ENCODE assay signal across 1 cellular context in the genomic region with DNA sequence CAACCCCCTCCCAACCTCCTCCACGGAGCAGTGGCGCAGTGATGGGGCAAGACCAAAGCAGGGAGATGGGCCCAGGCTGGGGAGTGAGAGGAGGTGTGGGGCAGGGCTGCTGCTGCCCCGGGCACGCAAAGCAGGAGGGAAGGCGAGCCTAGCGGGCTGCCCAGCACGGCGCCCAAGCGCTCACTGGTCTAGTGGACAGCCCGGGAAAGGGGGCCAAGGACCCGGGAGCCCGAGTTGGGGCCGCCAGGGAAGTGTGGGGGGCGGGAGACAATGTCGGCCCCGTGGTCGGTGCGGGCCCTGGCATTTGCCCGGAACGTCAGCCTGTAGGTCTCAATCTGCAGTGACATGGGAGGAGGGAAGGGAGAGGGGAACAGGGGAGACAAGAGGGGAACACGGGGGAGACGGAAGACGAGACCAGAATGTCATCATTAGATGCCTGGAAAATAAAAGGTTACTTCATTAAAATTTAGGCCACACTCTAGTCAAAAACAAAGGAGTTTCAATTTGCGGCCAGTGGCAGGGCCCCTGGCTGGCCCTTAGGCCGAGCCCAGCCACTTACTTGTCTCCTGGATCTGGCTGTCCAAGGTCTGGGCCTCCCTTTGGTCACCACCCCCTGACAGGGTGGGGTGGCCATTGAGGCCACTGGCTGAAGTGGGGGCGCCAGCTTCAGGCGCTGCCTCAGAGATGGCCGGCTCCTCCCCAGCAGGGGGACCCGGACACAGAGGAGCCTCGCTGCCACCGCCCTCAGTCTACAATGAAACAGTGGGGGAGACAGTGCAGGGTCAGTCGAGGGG.
A peak's percentile ranks its signal among the peaks of the same experiment; 100 is the strongest.
TF ChIP-seq lines count a peak whose summit lies in the region.

No MANE protein-coding gene starts in this region.

TF ChIP-seq in endothelial cell of umbilical vein, 7 proteins besides CTCF, POLR2A, EP300 and RAD21:
- no peak for TF ChIP-seq EZH2 (IDR thresholded peaks at IDR 0.05; ENCODE audit: borderline replicate concordance, low read depth, low read length, severe bottlenecking)
- no peak for TF ChIP-seq FOS (IDR thresholded peaks at IDR 0.05; ENCODE audit: borderline replicate concordance, insufficient read depth, low read length)
- peak; percentile 30 for TF ChIP-seq POLR2AphosphoS5 (IDR thresholded peaks at IDR 0.05; ENCODE audit: insufficient read depth, low read depth, low read length)
TF ChIP-seq in endothelial cell of umbilical vein: peak in this region for 1.
